In the genomic region with DNA sequence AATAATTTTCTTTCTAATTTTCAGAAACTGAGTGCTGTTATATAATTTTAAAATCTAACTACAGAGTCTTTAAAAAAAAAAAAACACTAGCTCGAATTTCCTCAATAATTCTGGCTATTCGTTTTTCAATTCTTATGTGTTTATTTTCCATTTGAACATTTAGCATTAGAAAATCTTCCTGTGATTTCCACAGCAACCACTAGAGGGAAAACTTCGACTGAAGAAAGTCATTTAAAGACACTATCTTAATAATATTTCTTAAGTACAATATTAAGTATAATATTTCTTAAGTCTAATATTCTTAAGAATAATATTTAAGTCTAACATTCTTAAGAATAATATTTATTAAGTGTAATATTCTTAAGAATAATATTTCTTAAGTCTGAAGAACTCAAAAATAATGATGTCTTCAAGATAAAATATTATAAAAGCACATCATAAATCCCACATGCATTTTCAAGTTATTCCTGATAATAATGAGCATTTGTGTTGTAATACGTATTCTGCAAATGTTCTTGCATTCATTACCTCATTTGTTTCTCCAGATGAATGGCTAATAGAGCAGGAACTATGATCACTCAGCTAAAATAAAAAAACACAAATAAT, we compare ENCODE assay signal across 8 cellular contexts.
DNase-seq lines count a peak whose midpoint lies in the region; TF ChIP-seq lines count a peak whose summit lies in the region.

No MANE protein-coding gene starts in this region.

- H3K27me3 ChIP-seq in KMS-11 (ENCODE audit: insufficient read depth, low read depth) = no peaks in the 10 kb centered on the region

- H3K79me2 ChIP-seq in KMS-11 (ENCODE audit: insufficient read depth, low read depth) = no peaks in the 10 kb centered on the region

- H3K4me1 ChIP-seq in KMS-11 (ENCODE audit: low read depth, poor library complexity, severe bottlenecking) = no peaks in the 10 kb centered on the region

- H3K27ac Mint-ChIP-seq in brain = peak overlapping the region in 3 of 5 experiments; percentile 34 to 71 (median 44)

- TF ChIP-seq CTCF in KMS-11 (conservative IDR thresholded peaks at IDR 0.05; ENCODE audit: low read depth, low read length) (peak; percentile 33), brain (conservative IDR thresholded peaks at IDR 0.05) (peak; percentile 69 to 81)

- peaks cover 40% of the 10 kb centered on the region for H3K4me1 Mint-ChIP-seq in brain

- H4K20me1 ChIP-seq in KMS-11 (ENCODE audit: insufficient read depth) = no peaks in the 10 kb centered on the region

- H3K4me2 ChIP-seq in KMS-11 = no peak overlapping the region

- H3K27ac ChIP-seq in KMS-11 = no peak overlapping the region

- H2AFZ ChIP-seq in KMS-11 (ENCODE audit: low read depth) = no peak overlapping the region

- peak overlapping the region in 2 of 5 experiments; percentile 31 to 63 for H3K4me3 Mint-ChIP-seq in brain

- DNase-seq in NCI-H1092 treated with DMSO at 0.1 percent for 48 hours (lab: John Stamatoyannopoulos, UW) = peak; percentile 11
- DNase-seq in NCI-H1092 (lab: John Stamatoyannopoulos, UW) = no peak
- DNase-seq in middle frontal gyrus (ENCODE audit: extremely low spot score, low spot score) = peak; percentile 70
- DNase-seq in GM19240 (ENCODE audit: insufficient read length, low spot score) = no peak
- no peak for DNase-seq in D341Med (ENCODE audit: low spot score)
- no peak for DNase-seq in activated CD4-positive, CD25-positive, alpha-beta regulatory T cell treated with anti-CD3 and anti-CD28 coated beads, Interleukin-2, amount 50 U/mL, for 72 hours

- no peak overlapping the region for H3K9ac ChIP-seq in KMS-11

- H3K4me3 ChIP-seq in KMS-11 (IDR thresholded peaks at IDR 0.05; ENCODE audit: insufficient read depth, low read depth, low read length) = no peak overlapping the region

- H3K36me3 Mint-ChIP-seq in brain = peaks cover 21% of the 10 kb centered on the region

- H3K27me3 Mint-ChIP-seq in brain = no peaks in the 10 kb centered on the region

- H3K36me3 ChIP-seq in KMS-11 (ENCODE audit: insufficient read depth) = no peaks in the 10 kb centered on the region

- peaks cover 0 to 9% (median 2%) of the 10 kb centered on the region in 5 experiments for H3K9me3 Mint-ChIP-seq in brain

Comparison
In these comparisons a context has a peak if more than half of its experiments do, and no peak if none do; other contexts are left out.
1. DNase-seq: peak in NCI-H1092 treated with DMSO at 0.1 percent for 48 hours (single experiment) and middle frontal gyrus (single experiment); none in NCI-H1092 (single experiment), GM19240 (single experiment), D341Med (single experiment) and activated CD4-positive, CD25-positive, alpha-beta regulatory T cell treated with anti-CD3 and anti-CD28 coated beads, Interleukin-2, amount 50 U/mL, for 72 hours (single experiment).